In the genomic region with DNA sequence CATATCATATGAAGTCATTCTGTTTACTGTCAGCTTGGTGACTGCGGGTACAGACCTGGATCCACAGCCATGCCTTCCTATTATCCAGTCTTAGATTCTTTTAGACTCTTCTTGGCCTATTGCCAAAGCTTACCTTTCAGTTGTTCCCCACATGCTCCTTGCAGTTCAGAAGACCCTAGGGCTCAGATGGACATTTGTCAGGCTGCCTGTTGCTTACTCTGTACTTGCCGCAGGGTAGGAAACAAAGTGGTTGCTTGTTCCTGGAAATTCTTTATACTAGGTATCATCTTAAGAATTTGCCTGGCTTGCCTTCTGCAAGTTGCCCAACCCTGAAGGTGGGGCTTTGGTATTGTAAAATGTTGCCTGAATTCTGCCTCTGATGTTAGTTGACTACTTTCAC, we compare ENCODE assay signal across 24 cellular contexts. TPM values are rescaled to one million over a fixed set of nuclear protein-coding genes. Genes with fewer than 3 reads are reported as not detected.
DNase-seq lines count a peak whose midpoint lies in the region; ATAC-seq and TF ChIP-seq lines count a peak whose summit lies in the region.
"Had no signal": no experiment of that assay in that cellular context is flagged by ENCODE, and none has a peak within 500 bp of the region (broad histone marks: within the 10 kb centered on the region; RNA-seq: fewer than 3 reads in every experiment).

No MANE protein-coding gene starts in this region.

- H3K9me3 Mint-ChIP-seq in activated naive CD4-positive, alpha-beta T cell treated with anti-CD3 and anti-CD28 coated beads, Interleukin-2, amount 10 ng/mL, durations not matched to agents 7 days and 5 days = peaks cover 2% of the 10 kb centered on the region
- H3K9me3 Mint-ChIP-seq in stimulated activated naive CD8-positive, alpha-beta T cell treated with anti-CD3 and anti-CD28 coated beads, Interleukin-15, amount 100 ng/mL, for 72 hours = peaks cover 0 to 10% of the 10 kb centered on the region in 2 donors

- H3K27me3 Mint-ChIP-seq in activated naive CD4-positive, alpha-beta T cell treated with anti-CD3 and anti-CD28 coated beads, Interleukin-2, amount 10 ng/mL, durations not matched to agents 7 days and 5 days = no peaks in the 10 kb centered on the region
- H3K27me3 Mint-ChIP-seq in stimulated activated naive CD8-positive, alpha-beta T cell treated with anti-CD3 and anti-CD28 coated beads, Interleukin-15, amount 100 ng/mL, for 72 hours = no peaks in the 10 kb centered on the region

- H3K4me1 Mint-ChIP-seq in activated naive CD4-positive, alpha-beta T cell treated with anti-CD3 and anti-CD28 coated beads, Interleukin-2, amount 10 ng/mL, durations not matched to agents 7 days and 5 days = peaks cover 92% of the 10 kb centered on the region
- peaks cover 96% of the 10 kb centered on the region for H3K4me1 Mint-ChIP-seq in stimulated activated naive CD8-positive, alpha-beta T cell treated with anti-CD3 and anti-CD28 coated beads, Interleukin-15, amount 100 ng/mL, for 72 hours

- no TSS peak for BruUV-seq in mammary epithelial cell (replicated peaks; lab: Mats Ljungman, UMichigan)

- H3K27ac ChIP-seq in SJCRH30 = peak overlapping the region; percentile 99
- H3K27ac ChIP-seq in mammary epithelial cell (ENCODE audit: insufficient read depth, low read depth, low read length) = peak overlapping the region; percentile 56
- H3K27ac ChIP-seq: heart left ventricle, right lobe of liver, RWPE1, vagina had no signal

- no peaks in the 10 kb centered on the region for H3K9me3 ChIP-seq in SJCRH30 (replicated peaks)
- H3K9me3 ChIP-seq in mammary epithelial cell (replicated peaks; ENCODE audit: insufficient read depth, low read length) = no peaks in the 10 kb centered on the region
- H3K9me3 ChIP-seq: Caco-2, HAP-1, heart left ventricle, MG63, right lobe of liver, vagina had no signal

- peak overlapping the region; percentile 19 for H2AFZ ChIP-seq in mammary epithelial cell (ENCODE audit: low read depth, low read length)

- H3K9ac ChIP-seq in mammary epithelial cell (ENCODE audit: insufficient read depth, low read length) = no peak overlapping the region

- H3K27ac Mint-ChIP-seq in activated naive CD4-positive, alpha-beta T cell treated with anti-CD3 and anti-CD28 coated beads, Interleukin-2, amount 10 ng/mL, durations not matched to agents 7 days and 5 days = peak overlapping the region; percentile 93
- H3K27ac Mint-ChIP-seq in stimulated activated naive CD8-positive, alpha-beta T cell treated with anti-CD3 and anti-CD28 coated beads, Interleukin-15, amount 100 ng/mL, for 72 hours = peak overlapping the region; percentile 92 to 95

- peaks cover 91% of the 10 kb centered on the region for H3K36me3 Mint-ChIP-seq in activated naive CD4-positive, alpha-beta T cell treated with anti-CD3 and anti-CD28 coated beads, Interleukin-2, amount 10 ng/mL, durations not matched to agents 7 days and 5 days

- in situ Hi-C loops in mammary epithelial cell (cut with MboI; ENCODE audit: low sequenced_read_pairs in 2 of 2) = no loop called here

- ATAC-seq in stimulated activated naive CD8-positive, alpha-beta T cell treated with anti-CD3 and anti-CD28 coated beads, Interleukin-15, amount 100 ng/mL, for 72 hours = peak; percentile 36
- ATAC-seq: heart left ventricle, right lobe of liver had no signal

- H3K4me3 Mint-ChIP-seq in activated naive CD4-positive, alpha-beta T cell treated with anti-CD3 and anti-CD28 coated beads, Interleukin-2, amount 10 ng/mL, durations not matched to agents 7 days and 5 days = peak overlapping the region; percentile 59
- H3K4me3 Mint-ChIP-seq in stimulated activated naive CD8-positive, alpha-beta T cell treated with anti-CD3 and anti-CD28 coated beads, Interleukin-15, amount 100 ng/mL, for 72 hours = peak overlapping the region; percentile 51 to 67

- H3K36me3 ChIP-seq in SJCRH30 (no peaks in the 10 kb centered on the region), mammary epithelial cell (ENCODE audit: insufficient read depth, low read length) (no peaks in the 10 kb centered on the region)
- H3K36me3 ChIP-seq: HAP-1, heart left ventricle, MG63, right lobe of liver, vagina had no signal

- dilution Hi-C loops in mammary epithelial cell (cut with HindIII; ENCODE audit: low sequenced_read_pairs) = no loop called here

- no peak for TF ChIP-seq CTCF in mammary epithelial cell (conservative IDR thresholded peaks at IDR 0.05 in 1 of 2, IDR thresholded peaks at IDR 0.05 in 1 of 2; ENCODE audit: extremely low read depth in 1 of 2, insufficient read depth in 1 of 2, low read depth in 1 of 2, low read length in 2 of 2)

- H3K4me1 ChIP-seq in SJCRH30 (peaks cover 39% of the 10 kb centered on the region), mammary epithelial cell (ENCODE audit: insufficient read depth, low read length) (peaks cover 15% of the 10 kb centered on the region)
- H3K4me1 ChIP-seq: HAP-1, right lobe of liver, vagina had no signal

- H4K20me1 ChIP-seq in mammary epithelial cell (ENCODE audit: insufficient read depth, low read length) = no peaks in the 10 kb centered on the region

- H3K4me2 ChIP-seq in mammary epithelial cell (ENCODE audit: insufficient read depth, low read depth, low read length) = peak overlapping the region; percentile 47

- H3K79me2 ChIP-seq in mammary epithelial cell (ENCODE audit: insufficient read depth, low read length) = no peaks in the 10 kb centered on the region

- H3K27me3 ChIP-seq in SJCRH30 (no peaks in the 10 kb centered on the region), mammary epithelial cell (ENCODE audit: insufficient read depth, low read length) (no peaks in the 10 kb centered on the region)
- H3K27me3 ChIP-seq: heart left ventricle, MG63, right lobe of liver, vagina had no signal

- CTCF ChIA-PET in activated naive CD4-positive, alpha-beta T cell treated with anti-CD3 and anti-CD28 coated beads, Interleukin-2, amount 10 ng/mL, durations not matched to agents 7 days and 5 days (lab: Charles Lee) = interaction anchor here (0.6 to 5.1 kb wide), 6 partner anchors 11 to 83 kb away, joined by 3 to 56 read pairs (median 4); no protein-coding TSS in a partner anchor
- CTCF ChIA-PET in mammary epithelial cell (lab: Charles Lee; ENCODE audit: low non-redundant PET) = no interaction called here

- DNase-seq in activated naive CD4-positive, alpha-beta T cell treated with anti-CD3 and anti-CD28 coated beads, Interleukin-2, amount 10 ng/mL, durations not matched to agents 7 days and 5 days = no peak
- DNase-seq in activated naive CD4-positive, alpha-beta T cell treated with Interleukin-2 at 50 U/mL for 16 hours = no peak
- DNase-seq in SJCRH30 (peak in 1 of 2 experiments; percentile 31), mammary epithelial cell (peak; percentile 76), GF-D8 (lab: John Stamatoyannopoulos, UW) (no peak), NCI-H2029 (lab: John Stamatoyannopoulos, UW) (no peak)
- no peak for DNase-seq in stimulated activated naive CD8-positive, alpha-beta T cell treated with anti-CD3 and anti-CD28 coated beads, Interleukin-15, amount 100 ng/mL, for 72 hours
- DNase-seq in stimulated activated CD4-positive, alpha-beta T cell treated with anti-CD3 and anti-CD28 coated beads, Interleukin-15, amount 100 ng/mL, for 24 hours = no peak
- DNase-seq: activated CD8-positive, alpha-beta memory T cell treated with anti-CD3 and anti-CD28 coated beads, Interleukin-2, amount 50 U/mL, for 48 hours; cerebellar nuclear complex; effector CD8-positive, alpha-beta T cell; heart left ventricle; MG63; NCI-H146; NCI-H2227 treated with DMSO at 0.1 percent for 48 hours; right lobe of liver; stimulated activated CD4-positive, alpha-beta T cell treated with anti-CD3 and anti-CD28 coated beads, Interleukin-1b, Interleukin-23, amount 100 ng/mL, for 48 hours; SW 1271 had no signal

- H3K4me3 ChIP-seq in SJCRH30 (no peak overlapping the region), mammary epithelial cell (replicated peaks in 1 of 3; ENCODE audit: insufficient read depth in 1 of 3, low read depth in 2 of 3, low read length in 3 of 3) (no peak overlapping the region)
- H3K4me3 ChIP-seq: HAP-1, heart left ventricle, MG63, right lobe of liver, vagina had no signal

- intact Hi-C loops in mammary epithelial cell (cut with micrococcal nuclease) = loop anchor here (2.0 kb wide), 2 partner anchors 40 to 52 kb away; no protein-coding TSS in a partner anchor

- 65% methylated on average over 2 of the region's 2 CpGs for WGBS in mammary epithelial cell (ENCODE audit: low coverage, missing lambda C conversion rate)

RNA-seq across cellular contexts. Expression of gene CD28, which starts 24.4 kb away (rescaled TPM):
- 0.18 and 0.24 TPM in 2 replicates for total RNA-seq in SJCRH30 (2014; rRNA removed; shearing (Covaris generic))
- not detected for total RNA-seq in mammary epithelial cell
- polyA plus RNA-seq in mammary epithelial cell = not detected
- not detected for polyA minus RNA-seq in mammary epithelial cell
- total RNA-seq: fibroblast of lung, osteocyte had no signal
